In the genomic region with DNA sequence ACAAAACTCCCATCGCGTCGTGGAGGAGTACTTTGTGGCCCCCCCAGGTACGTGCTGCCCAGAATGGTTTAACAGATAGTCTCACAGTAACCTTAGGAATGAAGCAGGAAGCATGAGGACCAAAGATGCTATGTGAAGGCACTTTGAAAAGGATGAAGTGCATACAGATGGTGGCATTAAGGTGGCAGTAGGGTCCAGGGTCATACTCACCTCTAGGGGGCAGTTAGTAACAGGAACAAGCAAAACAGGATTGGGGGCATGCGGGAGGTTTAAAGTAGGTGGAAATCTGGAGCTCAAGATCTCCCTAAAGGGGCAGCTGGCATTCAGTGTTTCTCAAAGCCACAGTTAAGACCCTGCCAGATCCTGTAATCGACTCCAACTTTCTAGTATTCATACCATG, we compare ENCODE assay signal across 11 cellular contexts. TPM values are rescaled to one million over a fixed set of nuclear protein-coding genes. Genes with fewer than 3 reads are reported as not detected.
DNase-seq lines count a peak whose midpoint lies in the region; ATAC-seq and TF ChIP-seq lines count a peak whose summit lies in the region.
"Had no signal": no experiment of that assay in that cellular context is flagged by ENCODE, and none has a peak within 500 bp of the region (broad histone marks: within the 10 kb centered on the region; RNA-seq: fewer than 3 reads in every experiment).

No MANE protein-coding gene starts in this region.

- no peak overlapping the region for H2BK15ac ChIP-seq in mesendoderm (replicated peaks; ENCODE audit: low read depth)

- H3K36me3 Mint-ChIP-seq in activated naive CD8-positive, alpha-beta T cell treated with anti-CD3 and anti-CD28 coated beads for 36 hours = peaks cover 27% of the 10 kb centered on the region

- DNase-seq in D341Med (ENCODE audit: low spot score) (peak; percentile 53), mesendoderm (peak; percentile 76), gastrocnemius medialis (no peak), ureter (ENCODE audit: low spot score) (no peak), NCI-H2107 treated with DMSO at 0.1 percent for 48 hours (lab: John Stamatoyannopoulos, UW; ENCODE audit: unreplicated experiment) (no peak)
- DNase-seq in activated naive CD8-positive, alpha-beta T cell treated with anti-CD3 and anti-CD28 coated beads for 36 hours = no peak
- DNase-seq: NCI-H1930, T1000 had no signal

- intact Hi-C loops in gastrocnemius medialis (cut with DNase I; ENCODE audit: low total_unique reads) = no loop called here

- H3K27ac Mint-ChIP-seq in activated naive CD8-positive, alpha-beta T cell treated with anti-CD3 and anti-CD28 coated beads for 36 hours = peak overlapping the region; percentile 21

- H3K27ac ChIP-seq in HEK293 (ENCODE audit: extremely low read depth, low read depth, low read length) = no peak overlapping the region
- H3K27ac ChIP-seq in mesendoderm (ENCODE audit: low read depth, low read length) = no peak overlapping the region
- no peak overlapping the region for H3K27ac ChIP-seq in gastrocnemius medialis
- H3K27ac ChIP-seq: suprapubic skin had no signal

- H2AK5ac ChIP-seq in mesendoderm (ENCODE audit: low read length) = no peak overlapping the region

- H3K27me3 ChIP-seq in mesendoderm (ENCODE audit: insufficient read depth, low read length, poor library complexity) = no peaks in the 10 kb centered on the region
- no peaks in the 10 kb centered on the region for H3K27me3 ChIP-seq in gastrocnemius medialis
- H3K27me3 ChIP-seq: suprapubic skin had no signal

- H4K8ac ChIP-seq in mesendoderm (ENCODE audit: low read depth, low read length) = no peak overlapping the region

- no peak overlapping the region for H2BK120ac ChIP-seq in mesendoderm (ENCODE audit: low read depth, low read length)

- H3K4me3 ChIP-seq in HEK293 (ENCODE audit: low read depth, low read length) (no peak overlapping the region), mesendoderm (ENCODE audit: low read length) (no peak overlapping the region), gastrocnemius medialis (no peak overlapping the region)
- H3K4me3 ChIP-seq: suprapubic skin had no signal

- H3K27me3 Mint-ChIP-seq in activated naive CD8-positive, alpha-beta T cell treated with anti-CD3 and anti-CD28 coated beads for 36 hours = no peaks in the 10 kb centered on the region

- no peak for TF ChIP-seq POLR2A in gastrocnemius medialis (IDR thresholded peaks at IDR 0.05)

- H3K4me2 ChIP-seq in mesendoderm (ENCODE audit: low read length) = no peak overlapping the region

- H3K9ac ChIP-seq in mesendoderm (ENCODE audit: low read length) = no peak overlapping the region

- ATAC-seq in gastrocnemius medialis (no peak), HG03139 (IDR thresholded peaks at IDR 0.05; ENCODE audit: unreplicated experiment) (no peak)

- H3K4me1 ChIP-seq in HEK293 (ENCODE audit: control insufficient read depth, insufficient read depth, low read length) = no peaks in the 10 kb centered on the region
- no peaks in the 10 kb centered on the region for H3K4me1 ChIP-seq in mesendoderm (ENCODE audit: control insufficient read depth, low read depth, low read length)
- H3K4me1 ChIP-seq in gastrocnemius medialis = no peaks in the 10 kb centered on the region
- H3K4me1 ChIP-seq: suprapubic skin had no signal

- H4K5ac ChIP-seq in mesendoderm (ENCODE audit: low read length) = no peak overlapping the region

- no peak overlapping the region for H3K18ac ChIP-seq in mesendoderm (ENCODE audit: low read length)

- POLR2A ChIA-PET in HEK293 (lab: Yijun Ruan, JAX) = interaction anchor here (0.7 to 1.1 kb wide), 2 partner anchors 11 to 49 kb away, joined by 3 read pairs; no protein-coding TSS in a partner anchor

- no peak overlapping the region for H2BK5ac ChIP-seq in mesendoderm (ENCODE audit: low read length)

- H3K4ac ChIP-seq in mesendoderm (ENCODE audit: low read depth, low read length) = no peak overlapping the region

- CTCF ChIA-PET in HEK293 (lab: Yijun Ruan, JAX) = interaction anchor here (0.8 to 4.0 kb wide), 5 partner anchors 9 to 133 kb away, joined by 3 to 30 read pairs (median 3); partner anchors contain the start of gene COX6A1

- H3K23ac ChIP-seq in mesendoderm (ENCODE audit: low read length) = no peak overlapping the region

- H3K79me2 ChIP-seq in mesendoderm (ENCODE audit: control insufficient read depth, insufficient read depth, low read length) = no peaks in the 10 kb centered on the region

- TF ChIP-seq CTCF in HEK293 (tag by site-specific recombination; IDR thresholded peaks at IDR 0.05) (peak; percentile 64; the same call in 1 of the 2 replicates), gastrocnemius medialis (IDR thresholded peaks at IDR 0.05 in 4 of 5, conservative IDR thresholded peaks at IDR 0.05 in 1 of 5) (no peak)

- H3K4me1 Mint-ChIP-seq in activated naive CD8-positive, alpha-beta T cell treated with anti-CD3 and anti-CD28 coated beads for 36 hours = peaks cover 3% of the 10 kb centered on the region

- H3K36me3 ChIP-seq in HEK293 (ENCODE audit: control insufficient read depth in 2 of 2, insufficient read depth in 1 of 2, low read length in 2 of 2) (peaks cover 78 to 95% of the 10 kb centered on the region in 2 experiments), mesendoderm (ENCODE audit: control insufficient read depth, insufficient read depth, low read length) (peaks cover 12% of the 10 kb centered on the region), gastrocnemius medialis (peaks cover 0 to 83% of the 10 kb centered on the region in 2 donors)

- H3K9me3 ChIP-seq in HEK293 (ENCODE audit: control insufficient read depth, insufficient read depth, low read depth, low read length) (no peaks in the 10 kb centered on the region), gastrocnemius medialis (no peaks in the 10 kb centered on the region)
- H3K9me3 ChIP-seq: suprapubic skin had no signal

- no peak overlapping the region for H3K4me3 Mint-ChIP-seq in activated naive CD8-positive, alpha-beta T cell treated with anti-CD3 and anti-CD28 coated beads for 36 hours

- H3K79me1 ChIP-seq in mesendoderm (ENCODE audit: low read length) = no peaks in the 10 kb centered on the region

- H3K56ac ChIP-seq in mesendoderm (ENCODE audit: low read length) = no peak overlapping the region

- H3K9me3 Mint-ChIP-seq in activated naive CD8-positive, alpha-beta T cell treated with anti-CD3 and anti-CD28 coated beads for 36 hours = no peaks in the 10 kb centered on the region

- WGBS in mesendoderm (ENCODE audit: extremely low coverage, insufficient coverage, low lambda C conversion rate) = no CpG with 5 or more reads among the region's 6 CpGs

- in situ Hi-C loops in gastrocnemius medialis (cut with MboI; ENCODE audit: low sequenced_read_pairs in 4 of 4) = no loop called here

TF ChIP-seq in HEK293, 187 proteins besides CTCF, POLR2A, EP300 and RAD21:
- TF ChIP-seq GLIS2 (tag by site-specific recombination; IDR thresholded peaks at IDR 0.05) = 0 out of 2 replicates have a peak, but pooled peaks have one; percentile 21
- TF ChIP-seq ZSCAN30 (tag by site-specific recombination; IDR thresholded peaks at IDR 0.05) = no peak

RNA-seq across cellular contexts. Expression of gene GATC, which starts 10.9 kb away (rescaled TPM):
- total RNA-seq in activated naive CD8-positive, alpha-beta T cell treated with anti-CD3 and anti-CD28 coated beads for 36 hours = 10 to 100 TPM; 25.0 to 30.5 TPM
- polyA plus RNA-seq in mesendoderm (2013, experiment 1 of 2) = 21.1 TPM
- polyA plus RNA-seq in mesendoderm (2013, experiment 2 of 2) = 21.0 TPM
- total RNA-seq in gastrocnemius medialis (10 to 100 TPM; 14.5 to 20.7 (median 18.4) TPM), ureter (22.5 TPM)

RNA-seq across cellular contexts. Expression of gene TRIAP1, which starts 10.9 kb away (rescaled TPM):
- 10 to 100 TPM; 64.2 to 64.6 TPM for total RNA-seq in activated naive CD8-positive, alpha-beta T cell treated with anti-CD3 and anti-CD28 coated beads for 36 hours
- polyA plus RNA-seq in mesendoderm (2013, experiment 1 of 2) = 86.2 TPM
- 85.3 TPM for polyA plus RNA-seq in mesendoderm (2013, experiment 2 of 2)
- 10 to 100 TPM; 14.4 to 33.7 (median 28.0) TPM for total RNA-seq in gastrocnemius medialis
- 15.8 TPM for total RNA-seq in ureter

RNA-seq across cellular contexts. Expression of gene SRSF9, which starts 12.4 kb away (rescaled TPM):
- 100 to 1,000 TPM; 288 to 292 TPM for total RNA-seq in activated naive CD8-positive, alpha-beta T cell treated with anti-CD3 and anti-CD28 coated beads for 36 hours
- polyA plus RNA-seq in mesendoderm (2013, experiment 1 of 2) = 267 TPM
- 263 TPM for polyA plus RNA-seq in mesendoderm (2013, experiment 2 of 2)
- total RNA-seq in gastrocnemius medialis = 10 to 100 TPM; 13.5 to 18.6 (median 16.0) TPM
- 155 TPM for total RNA-seq in ureter

RNA-seq across cellular contexts. Expression of gene COX6A1, which starts 19.2 kb away (rescaled TPM):
- 100 to 1,000 TPM; 449 to 455 TPM for total RNA-seq in activated naive CD8-positive, alpha-beta T cell treated with anti-CD3 and anti-CD28 coated beads for 36 hours
- polyA plus RNA-seq in mesendoderm (2013, experiment 1 of 2) = 833 TPM
- polyA plus RNA-seq in mesendoderm (2013, experiment 2 of 2) = 817 TPM
- 10 to 100 TPM; 46.9 to 90.8 (median 74.3) TPM for total RNA-seq in gastrocnemius medialis
- total RNA-seq in ureter = 321 TPM

RNA-seq across cellular contexts. Expression of gene DYNLL1, which starts 38.8 kb away (rescaled TPM):
- total RNA-seq in activated naive CD8-positive, alpha-beta T cell treated with anti-CD3 and anti-CD28 coated beads for 36 hours = 100 to 1,000 TPM; 214 to 226 TPM
- 544 TPM for polyA plus RNA-seq in mesendoderm (2013, experiment 1 of 2)
- polyA plus RNA-seq in mesendoderm (2013, experiment 2 of 2) = 543 TPM
- total RNA-seq in gastrocnemius medialis = 10 to 100 TPM; 16.7 to 45.0 (median 32.6) TPM
- total RNA-seq in ureter = 313 TPM

Comparison
In these comparisons a context has a peak if more than half of its experiments do, and no peak if none do; other contexts are left out.
1. DNase-seq: peak in D341Med (single experiment) and mesendoderm (single experiment); none in activated naive CD8-positive, alpha-beta T cell treated with anti-CD3 and anti-CD28 coated beads for 36 hours (single experiment), gastrocnemius medialis (0 of 2), ureter (single experiment) and NCI-H2107 treated with DMSO at 0.1 percent for 48 hours (single experiment).